22 cellular contexts compared by ENCODE assay signal in genomic region chr4:127403523-127404084, GRCh38.
"Had no signal": no experiment of that assay in that cellular context is flagged by ENCODE, and none has a peak within 500 bp of the region (broad histone marks: within the 10 kb centered on the region; RNA-seq: fewer than 3 reads in every experiment).

No MANE protein-coding gene starts in this region.

- H3K27ac Mint-ChIP-seq: endodermal cell; stimulated activated naive CD8-positive, alpha-beta T cell treated with anti-CD3 and anti-CD28 coated beads, Interleukin-15, amount 100 ng/mL, for 72 hours had no signal

- H3K27ac ChIP-seq: ascending aorta, colonic mucosa, epithelial cell of prostate, neutrophil, suprapubic skin, vagina, VCaP had no signal

- H3K27me3 Mint-ChIP-seq: naive thymus-derived CD8-positive, alpha-beta T cell; stimulated activated naive CD8-positive, alpha-beta T cell treated with anti-CD3 and anti-CD28 coated beads, Interleukin-15, amount 100 ng/mL, for 72 hours had no signal

- FAIRE-seq: keratinocyte had no signal

- H3K9me3 ChIP-seq: colonic mucosa, neutrophil, vagina had no signal

- H3K36me3 ChIP-seq: ascending aorta, colonic mucosa, neutrophil, suprapubic skin, vagina had no signal

- H3K4me1 ChIP-seq: ascending aorta, colonic mucosa, suprapubic skin, vagina had no signal

- H3K4me1 Mint-ChIP-seq: naive thymus-derived CD8-positive, alpha-beta T cell; stimulated activated naive CD8-positive, alpha-beta T cell treated with anti-CD3 and anti-CD28 coated beads, Interleukin-15, amount 100 ng/mL, for 72 hours had no signal

- ATAC-seq: left ventricle myocardium superior; naive thymus-derived CD8-positive, alpha-beta T cell; stimulated activated naive CD8-positive, alpha-beta T cell treated with anti-CD3 and anti-CD28 coated beads, Interleukin-15, amount 100 ng/mL, for 72 hours had no signal

- H3K4me3 Mint-ChIP-seq: endodermal cell; naive thymus-derived CD8-positive, alpha-beta T cell; stimulated activated naive CD8-positive, alpha-beta T cell treated with anti-CD3 and anti-CD28 coated beads, Interleukin-15, amount 100 ng/mL, for 72 hours had no signal

- DNase-seq: activated CD4-positive, CD25-positive, alpha-beta regulatory T cell treated with anti-CD3 and anti-CD28 coated beads, Interleukin-2, amount 50 U/mL, for 72 hours; activated CD8-positive, alpha-beta memory T cell treated with anti-CD3 and anti-CD28 coated beads for 24 hours; activated CD8-positive, alpha-beta memory T cell treated with anti-CD3 and anti-CD28 coated beads, Interleukin-2, amount 50 U/mL, for 48 hours; activated effector memory CD4-positive, alpha-beta T cell treated with Interleukin-2 at 50 U/mL for 16 hours; activated naive CD4-positive, alpha-beta T cell treated with anti-CD3 and anti-CD28 coated beads, Interleukin-2, amount 50 U/mL, for 16 hours; activated T-cell treated with anti-CD3 and anti-CD28 coated beads, Interleukin-2, amount 50 U/mL, for 48 hours; caudate nucleus; colonic mucosa; endodermal cell; foreskin melanocyte; left ventricle myocardium superior; naive thymus-derived CD8-positive, alpha-beta T cell; stimulated activated CD4-positive, alpha-beta T cell treated with anti-CD3 and anti-CD28 coated beads, Interleukin-4, amount 100 ng/mL, for 1 hour; stimulated activated naive CD8-positive, alpha-beta T cell treated with anti-CD3 and anti-CD28 coated beads, Interleukin-15, amount 100 ng/mL, for 72 hours; trophoblast cell had no signal

- H3K4me3 ChIP-seq: ascending aorta, colonic mucosa, suprapubic skin, vagina had no signal

- H3K27me3 ChIP-seq: ascending aorta, colonic mucosa, neutrophil, suprapubic skin, vagina had no signal
